ENCODE assay signal across 1 cellular context in the genomic region with DNA sequence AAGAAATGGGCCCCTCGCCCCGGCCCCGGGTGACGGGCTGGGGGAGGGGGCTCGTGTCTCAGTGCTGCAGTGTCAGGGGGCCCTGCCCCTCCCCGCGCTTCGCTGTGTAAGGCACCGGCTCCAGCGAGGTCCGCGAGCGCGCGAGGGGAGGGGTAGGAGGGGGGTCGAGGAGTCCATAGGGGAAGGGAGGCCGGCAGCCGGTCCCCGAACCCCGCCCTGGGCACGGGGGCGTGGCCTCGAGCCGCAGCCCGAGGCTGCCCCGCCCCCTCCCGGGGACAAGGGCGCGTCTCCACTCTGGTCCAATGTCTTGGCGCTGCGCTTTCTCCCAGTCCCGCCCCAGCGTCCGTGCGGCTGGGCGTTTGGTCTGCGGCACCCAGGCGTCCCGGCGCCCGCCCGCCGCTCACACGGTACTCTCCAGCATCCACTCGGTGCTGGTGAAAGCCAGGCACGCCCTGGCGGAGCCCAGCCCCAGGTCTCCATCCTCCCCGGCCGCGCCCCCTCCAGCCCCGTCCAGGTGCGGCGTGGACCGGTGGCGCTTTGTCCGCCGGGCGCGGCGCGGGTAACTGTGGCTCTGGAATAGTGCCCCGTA.
A peak's percentile ranks its signal among the peaks of the same experiment; 100 is the strongest.
TF ChIP-seq lines count a peak whose summit lies in the region.

No MANE protein-coding gene starts in this region.

TF ChIP-seq in A549, 52 proteins besides CTCF, POLR2A, EP300 and RAD21:
- no peak for TF ChIP-seq FOSB (CRISPR knock-in tag; IDR thresholded peaks at IDR 0.05)
- TF ChIP-seq HOXB13 (CRISPR knock-in tag; IDR thresholded peaks at IDR 0.05; ENCODE audit: low read depth) = no peak
- TF ChIP-seq JUN (IDR thresholded peaks at IDR 0.05) = 0 out of 5 replicates have a peak, but pooled peaks of 1 of the 2 experiments have one; percentile 8
TF ChIP-seq in A549: peak in this region for 1.
